ENCODE assay signal across 14 cellular contexts in genomic region chr12:8936735-8937134, GRCh38. TPM values are rescaled to one million over a fixed set of nuclear protein-coding genes. Genes with fewer than 3 reads are reported as not detected.
DNase-seq lines count a peak whose midpoint lies in the region; ATAC-seq and TF ChIP-seq lines count a peak whose summit lies in the region.
"Had no signal": no experiment of that assay in that cellular context is flagged by ENCODE, and none has a peak within 500 bp of the region (broad histone marks: within the 10 kb centered on the region; RNA-seq: fewer than 3 reads in every experiment).

No MANE protein-coding gene starts in this region.

- POLR2A ChIA-PET in WTC11 (lab: Charles Lee) = interaction anchor here (1.3 kb wide), 1 partner anchor 18 kb away, joined by 3 read pairs; no protein-coding TSS in a partner anchor

- DNase-seq in activated naive CD8-positive, alpha-beta T cell treated with anti-CD3 and anti-CD28 coated beads for 36 hours = no peak
- DNase-seq in WTC11 (ENCODE audit: low spot score) (no peak), endothelial cell (ENCODE audit: low spot score) (no peak), hepatic stellate cell (ENCODE audit: low spot score) (no peak), NCI-H1092 (lab: John Stamatoyannopoulos, UW) (no peak)
- DNase-seq: Calu3, DMS 273 treated with DMSO at 0.1 percent for 48 hours, DMS79 treated with DMSO at 0.1 percent for 48 hours, EL, GM23248 had no signal

- H3K27me3 Mint-ChIP-seq in activated naive CD8-positive, alpha-beta T cell = no peaks in the 10 kb centered on the region
- H3K27me3 Mint-ChIP-seq in activated naive CD8-positive, alpha-beta T cell treated with anti-CD3 and anti-CD28 coated beads for 36 hours = no peaks in the 10 kb centered on the region
- H3K27me3 Mint-ChIP-seq in WTC11 (ENCODE audit: low read depth) = no peaks in the 10 kb centered on the region
- peaks cover 4% of the 10 kb centered on the region for H3K27me3 Mint-ChIP-seq in endothelial cell (ENCODE audit: unreplicated experiment)
- no peaks in the 10 kb centered on the region for H3K27me3 Mint-ChIP-seq in stimulated activated memory B cell treated with anti-CD40 and anti-IgM and Interleukin-4, amounts not matched to agents 10 μg/mL and 1 μg/mL and 100 μg/mL, for 72 hours
- H3K27me3 Mint-ChIP-seq: IgD-negative memory B cell had no signal

- H3K9me3 Mint-ChIP-seq in activated naive CD8-positive, alpha-beta T cell (ENCODE audit: low read depth) = no peaks in the 10 kb centered on the region
- no peaks in the 10 kb centered on the region for H3K9me3 Mint-ChIP-seq in activated naive CD8-positive, alpha-beta T cell treated with anti-CD3 and anti-CD28 coated beads for 36 hours
- H3K9me3 Mint-ChIP-seq in WTC11 (no peaks in the 10 kb centered on the region), endothelial cell (ENCODE audit: unreplicated experiment) (no peaks in the 10 kb centered on the region)
- H3K9me3 Mint-ChIP-seq in stimulated activated memory B cell treated with anti-CD40 and anti-IgM and Interleukin-4, amounts not matched to agents 10 μg/mL and 1 μg/mL and 100 μg/mL, for 72 hours = no peaks in the 10 kb centered on the region
- H3K9me3 Mint-ChIP-seq: CD14-positive monocyte, IgD-negative memory B cell had no signal

- TF ChIP-seq CTCF in WTC11 (IDR thresholded peaks at IDR 0.05) = no peak
- TF ChIP-seq CTCF in endothelial cell (IDR thresholded peaks at IDR 0.05; ENCODE audit: unreplicated experiment) = no peak

- no peak overlapping the region for H3K4me3 Mint-ChIP-seq in activated naive CD8-positive, alpha-beta T cell
- no peak overlapping the region for H3K4me3 Mint-ChIP-seq in activated naive CD8-positive, alpha-beta T cell treated with anti-CD3 and anti-CD28 coated beads for 36 hours
- H3K4me3 Mint-ChIP-seq in WTC11 (no peak overlapping the region), endothelial cell (ENCODE audit: unreplicated experiment) (peak overlapping the region; percentile 9)
- H3K4me3 Mint-ChIP-seq in stimulated activated memory B cell treated with anti-CD40 and anti-IgM and Interleukin-4, amounts not matched to agents 10 μg/mL and 1 μg/mL and 100 μg/mL, for 72 hours = no peak overlapping the region
- H3K4me3 Mint-ChIP-seq: CD14-positive monocyte, IgD-negative memory B cell had no signal

- no peaks in the 10 kb centered on the region for H3K4me1 Mint-ChIP-seq in activated naive CD8-positive, alpha-beta T cell (ENCODE audit: low read depth)
- no peaks in the 10 kb centered on the region for H3K4me1 Mint-ChIP-seq in activated naive CD8-positive, alpha-beta T cell treated with anti-CD3 and anti-CD28 coated beads for 36 hours
- H3K4me1 Mint-ChIP-seq in WTC11 (no peaks in the 10 kb centered on the region), endothelial cell (ENCODE audit: unreplicated experiment) (no peaks in the 10 kb centered on the region)
- no peaks in the 10 kb centered on the region for H3K4me1 Mint-ChIP-seq in stimulated activated memory B cell treated with anti-CD40 and anti-IgM and Interleukin-4, amounts not matched to agents 10 μg/mL and 1 μg/mL and 100 μg/mL, for 72 hours
- H3K4me1 Mint-ChIP-seq: CD14-positive monocyte, IgD-negative memory B cell had no signal

- H3K27ac Mint-ChIP-seq in activated naive CD8-positive, alpha-beta T cell = peak overlapping the region; percentile 54
- no peak overlapping the region for H3K27ac Mint-ChIP-seq in activated naive CD8-positive, alpha-beta T cell treated with anti-CD3 and anti-CD28 coated beads for 36 hours
- H3K27ac Mint-ChIP-seq in WTC11 = peak overlapping the region; percentile 64
- H3K27ac Mint-ChIP-seq in endothelial cell (ENCODE audit: unreplicated experiment) = no peak overlapping the region
- H3K27ac Mint-ChIP-seq in stimulated activated memory B cell treated with anti-CD40 and anti-IgM and Interleukin-4, amounts not matched to agents 10 μg/mL and 1 μg/mL and 100 μg/mL, for 72 hours = no peak overlapping the region
- H3K27ac Mint-ChIP-seq: CD14-positive monocyte had no signal

- CTCF ChIA-PET in WTC11 (lab: Charles Lee) = no interaction called here

- H3K36me3 Mint-ChIP-seq in activated naive CD8-positive, alpha-beta T cell = peaks cover 7% of the 10 kb centered on the region
- H3K36me3 Mint-ChIP-seq in activated naive CD8-positive, alpha-beta T cell treated with anti-CD3 and anti-CD28 coated beads for 36 hours = peaks cover 3% of the 10 kb centered on the region
- H3K36me3 Mint-ChIP-seq in WTC11 (peaks cover 78% of the 10 kb centered on the region), endothelial cell (ENCODE audit: low read depth, unreplicated experiment) (peaks cover 34% of the 10 kb centered on the region)
- H3K36me3 Mint-ChIP-seq in stimulated activated memory B cell treated with anti-CD40 and anti-IgM and Interleukin-4, amounts not matched to agents 10 μg/mL and 1 μg/mL and 100 μg/mL, for 72 hours = peaks cover 59% of the 10 kb centered on the region

- no peak for ATAC-seq in WTC11
- ATAC-seq in stimulated activated memory B cell treated with anti-CD40 and anti-IgM and Interleukin-4, amounts not matched to agents 10 μg/mL and 1 μg/mL and 100 μg/mL, for 72 hours = no peak

TF ChIP-seq in WTC11, 78 proteins besides CTCF, POLR2A, EP300 and RAD21:
- TF ChIP-seq, protein P1, sequence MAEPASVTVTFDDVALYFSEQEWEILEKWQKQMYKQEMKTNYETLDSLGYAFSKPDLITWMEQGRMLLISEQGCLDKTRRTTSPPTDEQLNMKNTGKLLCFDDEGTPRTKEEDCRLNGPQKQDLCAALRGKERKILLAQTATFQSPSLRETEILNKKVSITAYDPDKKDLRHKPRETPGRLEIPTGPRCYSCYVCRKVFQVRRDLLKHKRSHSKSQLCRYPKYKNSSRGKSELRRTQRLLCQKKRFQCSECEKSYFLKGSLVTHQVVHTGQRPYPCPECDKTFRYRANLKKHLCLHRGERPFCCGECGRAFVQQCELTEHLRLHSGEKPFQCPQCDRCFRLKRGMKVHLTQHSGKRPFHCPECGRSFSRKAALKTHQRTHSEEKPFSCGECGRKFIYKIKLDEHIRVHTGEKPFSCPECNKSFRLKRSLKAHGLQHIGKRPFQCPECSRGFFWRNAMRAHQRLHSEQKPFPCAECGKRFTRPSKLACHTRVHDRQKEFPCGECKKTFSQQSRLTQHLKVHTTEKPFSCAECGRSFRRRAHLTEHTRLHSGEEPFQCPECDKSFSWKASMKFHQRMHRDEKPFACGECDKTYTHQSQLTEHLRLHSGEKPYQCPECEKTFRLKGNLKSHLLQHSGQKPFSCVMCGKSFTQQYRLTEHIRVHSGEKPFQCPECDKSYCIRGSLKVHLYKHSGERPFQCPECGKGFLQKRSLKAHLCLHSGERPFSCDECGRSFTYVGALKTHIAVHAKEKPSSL (CRISPR knock-in tag; conservative IDR thresholded peaks at IDR 0.05) = no peak
- TF ChIP-seq SP1 (CRISPR knock-in tag; conservative IDR thresholded peaks at IDR 0.05) = no peak
- TF ChIP-seq STAT6 (CRISPR knock-in tag; conservative IDR thresholded peaks at IDR 0.05; ENCODE audit: low read depth) = no peak
- no peak for TF ChIP-seq SMAD4 (CRISPR knock-in tag; IDR thresholded peaks at IDR 0.05)
- TF ChIP-seq ZNF396 (CRISPR knock-in tag; IDR thresholded peaks at IDR 0.05; ENCODE audit: borderline replicate concordance) = no peak
- TF ChIP-seq OVOL2 (CRISPR knock-in tag; IDR thresholded peaks at IDR 0.05; ENCODE audit: borderline replicate concordance) = no peak
- no peak for TF ChIP-seq GTF2I (CRISPR knock-in tag; conservative IDR thresholded peaks at IDR 0.05)
- no peak for TF ChIP-seq TCF7 (CRISPR knock-in tag; IDR thresholded peaks at IDR 0.05; ENCODE audit: low read depth)

RNA-seq across cellular contexts. Expression of gene M6PR, which starts 12.7 kb away (rescaled TPM):
- total RNA-seq in activated naive CD8-positive, alpha-beta T cell treated with anti-CD3 and anti-CD28 coated beads for 36 hours = 100 to 1,000 TPM; 213 to 226 TPM
- 106 to 139 TPM (median 112 TPM) in 3 replicates for total RNA-seq in WTC11 (2021)
- total RNA-seq in endothelial cell (ENCODE audit: unreplicated experiment) = 186 TPM

RNA-seq across cellular contexts. Expression of gene PHC1, which starts 22.4 kb away (rescaled TPM):
- total RNA-seq in activated naive CD8-positive, alpha-beta T cell treated with anti-CD3 and anti-CD28 coated beads for 36 hours = 10 to 100 TPM; 12.9 to 16.5 TPM
- total RNA-seq in WTC11 (2021) = 733 to 940 TPM (median 913 TPM) in 3 replicates
- 55.3 TPM for total RNA-seq in endothelial cell (ENCODE audit: unreplicated experiment)

RNA-seq across cellular contexts. Expression of gene KLRG1, which starts 52.6 kb away (rescaled TPM):
- 1 to 10 TPM; 2.2 to 3.7 TPM for total RNA-seq in activated naive CD8-positive, alpha-beta T cell treated with anti-CD3 and anti-CD28 coated beads for 36 hours
- total RNA-seq in WTC11 (2021) = 6.2 to 7.4 TPM (median 7.2 TPM) in 3 replicates
- 2.1 TPM for total RNA-seq in endothelial cell (ENCODE audit: unreplicated experiment)
- total RNA-seq: GM23248 had no signal

Comparison
In these comparisons a context has a peak if more than half of its experiments do, and no peak if none do; other contexts are left out.
1. H3K27ac Mint-ChIP-seq: peak in activated naive CD8-positive, alpha-beta T cell (single experiment) and WTC11 (single experiment); none in activated naive CD8-positive, alpha-beta T cell treated with anti-CD3 and anti-CD28 coated beads for 36 hours (single experiment), endothelial cell (single experiment) and stimulated activated memory B cell treated with anti-CD40 and anti-IgM and Interleukin-4, amounts not matched to agents 10 μg/mL and 1 μg/mL and 100 μg/mL, for 72 hours (single experiment).
2. RNA of gene PHC1, which starts 22.4 kb away (total RNA-seq): 733 to 940 TPM in WTC11; 55.3 TPM in endothelial cell (single experiment) and 12.9 to 16.5 TPM in activated naive CD8-positive, alpha-beta T cell treated with anti-CD3 and anti-CD28 coated beads for 36 hours; every median in the first group is over 10 times any median in the second.